In the genomic region with DNA sequence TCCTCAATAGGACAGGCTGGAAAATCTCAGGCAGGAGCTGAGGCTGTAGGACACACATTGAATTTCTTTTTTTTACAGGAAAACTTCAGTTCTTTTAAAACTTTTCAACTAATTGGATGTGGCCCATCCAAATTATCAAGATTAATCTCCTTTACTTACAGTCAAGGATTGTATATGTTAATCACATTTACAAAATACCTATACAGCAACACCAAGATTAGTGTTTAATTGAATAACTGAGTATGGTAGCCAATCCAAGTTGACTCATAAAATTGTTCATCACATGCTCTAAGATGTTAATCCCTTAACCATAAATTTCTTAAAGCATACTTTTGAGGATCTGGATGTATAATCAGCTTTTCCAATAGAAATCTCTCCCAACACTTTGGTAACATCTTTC, we compare ENCODE assay signal across 7 cellular contexts.
"Had no signal": no experiment of that assay in that cellular context is flagged by ENCODE, and none has a peak within 500 bp of the region (broad histone marks: within the 10 kb centered on the region; RNA-seq: fewer than 3 reads in every experiment).

No MANE protein-coding gene starts in this region.

- FAIRE-seq: HepG2 had no signal

- H3K27ac Mint-ChIP-seq: IgD-negative memory B cell had no signal

- ATAC-seq: HepG2 had no signal

- DNase-seq: GM23248, GOT3, H7, HCEC 1CT had no signal

- H3K4me3 ChIP-seq: GM23248 had no signal

- H3K4me3 Mint-ChIP-seq: IgD-negative memory B cell had no signal

- H3K9ac ChIP-seq: GM23248 had no signal

- H3K27ac ChIP-seq: GM23248, HL-60 had no signal

- H2AFZ ChIP-seq: GM23248 had no signal
